16 cellular contexts compared by ENCODE assay signal in genomic region chr11:12777208-12777874, GRCh38.
A peak's percentile ranks its signal among the peaks of the same experiment; 100 is the strongest.
DNase-seq lines count a peak whose midpoint lies in the region; ATAC-seq, FAIRE-seq and TF ChIP-seq lines count a peak whose summit lies in the region.
"Had no signal": no experiment of that assay in that cellular context is flagged by ENCODE, and none has a peak within 500 bp of the region (broad histone marks: within the 10 kb centered on the region; RNA-seq: fewer than 3 reads in every experiment).

No MANE protein-coding gene starts in this region.

- peaks cover 34% of the 10 kb centered on the region for H3K36me3 Mint-ChIP-seq in nephron (ENCODE audit: low read depth)
- H3K36me3 Mint-ChIP-seq: CD4-positive, CD25-positive, alpha-beta regulatory T cell; stimulated activated effector memory CD8-positive, alpha-beta T cell treated with anti-CD3 and anti-CD28 coated beads, Interleukin-12 subunit alpha, Interleukin-12 subunit beta, amount 100 ng/mL, for 72 hours had no signal

- H3K9me3 Mint-ChIP-seq in nephron, result peaks cover 6% of the 10 kb centered on the region
- H3K9me3 Mint-ChIP-seq: CD4-positive, CD25-positive, alpha-beta regulatory T cell; stimulated activated effector memory CD8-positive, alpha-beta T cell treated with anti-CD3 and anti-CD28 coated beads, Interleukin-12 subunit alpha, Interleukin-12 subunit beta, amount 100 ng/mL, for 72 hours had no signal

- FAIRE-seq in HTR-8/SVneo (lab: Jason Lieb, UNC), result peak; percentile 66

- no peaks in the 10 kb centered on the region for H3K27me3 ChIP-seq in esophagus muscularis mucosa
- H3K27me3 ChIP-seq: cardiac muscle cell, left lung had no signal

- no peak for TF ChIP-seq POLR2A in esophagus muscularis mucosa (IDR thresholded peaks at IDR 0.05; ENCODE audit: low read depth)

- peaks cover 18 to 48% (median 33%) of the 10 kb centered on the region in 4 donors for H3K4me1 ChIP-seq in esophagus muscularis mucosa
- H3K4me1 ChIP-seq: left lung had no signal

- peaks cover 52% of the 10 kb centered on the region for H3K4me1 Mint-ChIP-seq in nephron
- H3K4me1 Mint-ChIP-seq: CD4-positive, CD25-positive, alpha-beta regulatory T cell had no signal

- DNase-seq in AG10803 (ENCODE audit: low read depth) (peak; percentile 84), HTR-8/SVneo (ENCODE audit: insufficient read length, low spot score) (peak; percentile 28), cardiac fibroblast (ENCODE audit: low read depth in 2 of 2) (peak; percentile 64 to 67), NCI-H2227 treated with DMSO at 0.1 percent for 48 hours (lab: John Stamatoyannopoulos, UW) (no peak), caudate nucleus (lab: John Stamatoyannopoulos, UW) (no peak), esophagus muscularis mucosa (ENCODE audit: extremely low spot score) (no peak)
- DNase-seq: activated CD4-positive, alpha-beta T cell treated with anti-CD3 and anti-CD28 coated beads for 4 hours; CD4-positive, CD25-positive, alpha-beta regulatory T cell; left lung; occipital lobe; OCI-M1; stimulated activated CD4-positive, alpha-beta T cell treated with anti-CD3 and anti-CD28 coated beads, Interleukin-1b, Interleukin-23, amount 100 ng/mL, for 48 hours had no signal

- no peaks in the 10 kb centered on the region for H3K9me3 ChIP-seq in esophagus muscularis mucosa
- H3K9me3 ChIP-seq: left lung had no signal

- TF ChIP-seq EP300 in esophagus muscularis mucosa (IDR thresholded peaks at IDR 0.05), result no peak

- ATAC-seq in GM21526 (IDR thresholded peaks at IDR 0.05; ENCODE audit: low FRiP score, unreplicated experiment), result no peak
- ATAC-seq: stimulated activated effector memory CD8-positive, alpha-beta T cell treated with anti-CD3 and anti-CD28 coated beads, Interleukin-12 subunit alpha, Interleukin-12 subunit beta, amount 100 ng/mL, for 72 hours had no signal

- TF ChIP-seq CTCF in AG10803 (conservative IDR thresholded peaks at IDR 0.05; ENCODE audit: low read length) (no peak), cardiac fibroblast (IDR thresholded peaks at IDR 0.05; ENCODE audit: low read depth, low read length) (no peak), nephron (IDR thresholded peaks at IDR 0.05; ENCODE audit: unreplicated experiment in 3 of 3) (no peak), esophagus muscularis mucosa (IDR thresholded peaks at IDR 0.05) (no peak)

- WGBS in esophagus muscularis mucosa, result 58% methylated on average over 5 of the region's 5 CpGs

- no peaks in the 10 kb centered on the region for H3K36me3 ChIP-seq in esophagus muscularis mucosa
- H3K36me3 ChIP-seq: left lung had no signal

- H3K4me3 ChIP-seq in AG10803 (ENCODE audit: low read length) (no peak overlapping the region), cardiac fibroblast (replicated peaks in 1 of 2; ENCODE audit: low read depth in 2 of 2, low read length in 2 of 2) (no peak overlapping the region), esophagus muscularis mucosa (no peak overlapping the region)
- H3K4me3 ChIP-seq: cardiac muscle cell, left lung had no signal

- H3K4me3 Mint-ChIP-seq in nephron, result no peak overlapping the region
- H3K4me3 Mint-ChIP-seq: CD4-positive, CD25-positive, alpha-beta regulatory T cell; stimulated activated effector memory CD8-positive, alpha-beta T cell treated with anti-CD3 and anti-CD28 coated beads, Interleukin-12 subunit alpha, Interleukin-12 subunit beta, amount 100 ng/mL, for 72 hours had no signal

- intact Hi-C loops in esophagus muscularis mucosa (cut with DNase I), result no loop called here

- H3K27ac Mint-ChIP-seq in nephron, result peak overlapping the region; percentile 46 to 59 (median 53)
- H3K27ac Mint-ChIP-seq: CD4-positive, CD25-positive, alpha-beta regulatory T cell; stimulated activated effector memory CD8-positive, alpha-beta T cell treated with anti-CD3 and anti-CD28 coated beads, Interleukin-12 subunit alpha, Interleukin-12 subunit beta, amount 100 ng/mL, for 72 hours had no signal

- no peaks in the 10 kb centered on the region for H3K27me3 Mint-ChIP-seq in nephron (ENCODE audit: low read depth)

- H3K27ac ChIP-seq in caudate nucleus (ENCODE audit: low read depth, low read length), result no peak overlapping the region
- peak overlapping the region in 2 of 4 donors; percentile 5 to 50 for H3K27ac ChIP-seq in esophagus muscularis mucosa (replicated peaks in 1 of 4)
- H3K27ac ChIP-seq: left lung had no signal

Comparison
In these comparisons a context has a peak if more than half of its experiments do, and no peak if none do; other contexts are left out.
1. DNase-seq: peak in AG10803 (single experiment), HTR-8/SVneo (single experiment) and cardiac fibroblast (2 of 2); none in NCI-H2227 treated with DMSO at 0.1 percent for 48 hours (single experiment), caudate nucleus (0 of 61) and esophagus muscularis mucosa (single experiment).